In the genomic region with DNA sequence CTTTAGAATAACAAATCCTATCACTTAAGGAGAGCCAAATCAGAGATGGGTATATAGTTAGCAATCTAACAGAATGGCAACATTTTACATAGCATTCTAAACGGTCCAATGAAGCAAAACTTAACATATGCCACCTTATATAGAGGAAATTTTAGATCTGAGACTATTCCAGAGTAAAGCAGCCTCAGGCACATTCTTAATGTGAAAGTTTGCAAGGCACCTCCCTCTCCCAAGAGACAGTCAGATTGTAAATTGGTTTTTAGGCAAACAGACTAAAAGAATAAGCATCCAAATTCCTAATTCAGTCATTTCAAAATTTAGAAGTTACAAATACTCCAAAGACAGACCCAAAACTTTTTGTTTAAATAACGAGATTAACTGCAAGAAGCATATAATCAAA, we compare ENCODE assay signal across 17 cellular contexts.
"Had no signal": no experiment of that assay in that cellular context is flagged by ENCODE, and none has a peak within 500 bp of the region (broad histone marks: within the 10 kb centered on the region; RNA-seq: fewer than 3 reads in every experiment).

No MANE protein-coding gene starts in this region.

- H3K27ac ChIP-seq: coronary artery, gastrocnemius medialis, pancreas, right lobe of liver, thoracic aorta, tibial nerve, upper lobe of left lung had no signal

- DNase-seq: effector memory CD8-positive, alpha-beta T cell; gastrocnemius medialis; head of caudate nucleus; natural killer cell; occipital lobe; pancreas; retina; right lobe of liver; small intestine; stimulated activated CD4-positive, alpha-beta T cell treated with anti-CD3 and anti-CD28 coated beads, Interleukin-15, amount 100 ng/mL, for 24 hours; stimulated activated CD4-positive, alpha-beta T cell treated with anti-CD3 and anti-CD28 coated beads, Interleukin-2, amount 100 ng/mL, for 48 hours; stimulated activated naive B cell treated with anti-CD40 and anti-IgM and Interleukin-4, amounts not matched to agents 10 μg/mL and 1 μg/mL and 100 μg/mL, for 72 hours; upper lobe of left lung had no signal

- H3K4me3 ChIP-seq: coronary artery, gastrocnemius medialis, lung, pancreas, right lobe of liver, thoracic aorta, tibial nerve, upper lobe of left lung had no signal

- H3K27me3 ChIP-seq: gastrocnemius medialis, pancreas, right lobe of liver, tibial nerve, upper lobe of left lung had no signal

- H3K9me3 ChIP-seq: gastrocnemius medialis, pancreas, right lobe of liver, thoracic aorta, tibial nerve, upper lobe of left lung had no signal

- H3K36me3 ChIP-seq: gastrocnemius medialis, pancreas, right lobe of liver, thoracic aorta, upper lobe of left lung had no signal
